Comparison of ENCODE assay signal across 6 cellular contexts in the genomic region with DNA sequence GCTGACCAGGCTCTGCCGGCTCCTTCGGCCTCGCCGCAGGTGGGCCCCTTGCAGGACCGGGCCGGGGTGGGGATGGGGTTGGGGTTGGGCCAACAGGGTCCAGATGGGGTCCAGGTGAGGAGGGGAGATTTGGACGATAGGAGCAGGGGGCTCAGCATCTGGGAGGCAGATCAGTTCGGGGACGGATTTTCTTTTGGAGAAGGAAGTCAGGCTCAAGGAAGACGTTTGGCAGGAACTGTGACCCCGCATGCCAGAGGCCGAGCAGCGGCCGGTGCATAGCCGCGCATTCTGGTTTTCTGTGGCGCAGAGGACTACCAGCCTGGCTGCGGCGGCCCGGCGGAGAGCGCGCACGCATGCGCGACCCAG. TPM values are rescaled to one million over a fixed set of nuclear protein-coding genes. Genes with fewer than 3 reads are reported as not detected.
DNase-seq lines count a peak whose midpoint lies in the region; ATAC-seq and TF ChIP-seq lines count a peak whose summit lies in the region.

No MANE protein-coding gene starts in this region.

- peaks cover 11 to 45% of the 10 kb centered on the region in 2 experiments; a peak in 2 of 3 replicates for H3K36me3 ChIP-seq in HEK293 (ENCODE audit: control insufficient read depth in 2 of 2, insufficient read depth in 1 of 2, low read length in 2 of 2)

- peak overlapping the region; percentile 94 for H3K4me3 ChIP-seq in HEK293 (ENCODE audit: low read depth, low read length)

- ATAC-seq in omental fat pad (ENCODE audit: low FRiP score) = peak; percentile 34
- no peak for ATAC-seq in HG02981 (IDR thresholded peaks at IDR 0.05; ENCODE audit: unreplicated experiment)

- TF ChIP-seq CTCF in HEK293 (tag by site-specific recombination; IDR thresholded peaks at IDR 0.05) = no peak
- no peak for TF ChIP-seq CTCF in omental fat pad (IDR thresholded peaks at IDR 0.05)

- H3K9me3 ChIP-seq in HEK293 (ENCODE audit: control insufficient read depth, insufficient read depth, low read depth, low read length) = no peaks in the 10 kb centered on the region

- CTCF ChIA-PET in HEK293 (lab: Yijun Ruan, JAX) = interaction anchor here (0.7 to 3.6 kb wide), 4 partner anchors 10 to 117 kb away, joined by 3 to 25 read pairs (median 5); no protein-coding TSS in a partner anchor

- DNase-seq in caudate nucleus (lab: John Stamatoyannopoulos, UW) = peak in 4 of 61 donors; percentile 49 to 84 (median 61)
- no peak for DNase-seq in omental fat pad (ENCODE audit: low spot score)
- DNase-seq in amniotic stem cell (lab: John Stamatoyannopoulos, UW) = no peak
- no peak for DNase-seq in cortex of kidney (lab: John Stamatoyannopoulos, UW)

- H3K4me1 ChIP-seq in HEK293 (ENCODE audit: control insufficient read depth, insufficient read depth, low read length) = peaks cover 2% of the 10 kb centered on the region; the same call in 1 of the 2 replicates

- H3K27ac ChIP-seq in HEK293 (ENCODE audit: extremely low read depth, low read depth, low read length) (peak overlapping the region; percentile 100), caudate nucleus (ENCODE audit: low read depth, low read length) (peak overlapping the region; percentile 99)

- POLR2A ChIA-PET in HEK293 (lab: Yijun Ruan, JAX) = interaction anchor here (0.7 to 3.6 kb wide), 20 partner anchors 10 to 741 kb away, joined by 3 to 70 read pairs (median 6); partner anchors contain the start of genes CORO1A, FBRS, PPP4C and TBX6

TF ChIP-seq in HEK293, 187 proteins besides CTCF, POLR2A, EP300 and RAD21:
- TF ChIP-seq, protein P1, sequence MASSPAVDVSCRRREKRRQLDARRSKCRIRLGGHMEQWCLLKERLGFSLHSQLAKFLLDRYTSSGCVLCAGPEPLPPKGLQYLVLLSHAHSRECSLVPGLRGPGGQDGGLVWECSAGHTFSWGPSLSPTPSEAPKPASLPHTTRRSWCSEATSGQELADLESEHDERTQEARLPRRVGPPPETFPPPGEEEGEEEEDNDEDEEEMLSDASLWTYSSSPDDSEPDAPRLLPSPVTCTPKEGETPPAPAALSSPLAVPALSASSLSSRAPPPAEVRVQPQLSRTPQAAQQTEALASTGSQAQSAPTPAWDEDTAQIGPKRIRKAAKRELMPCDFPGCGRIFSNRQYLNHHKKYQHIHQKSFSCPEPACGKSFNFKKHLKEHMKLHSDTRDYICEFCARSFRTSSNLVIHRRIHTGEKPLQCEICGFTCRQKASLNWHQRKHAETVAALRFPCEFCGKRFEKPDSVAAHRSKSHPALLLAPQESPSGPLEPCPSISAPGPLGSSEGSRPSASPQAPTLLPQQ (tag by site-specific recombination; IDR thresholded peaks at IDR 0.05) = peak; percentile 86
- 0 out of 2 replicates have a peak, but pooled peaks have one; percentile 7 for TF ChIP-seq ZNF221 (tag by site-specific recombination; IDR thresholded peaks at IDR 0.05; ENCODE audit: borderline replicate concordance)
- no peak for TF ChIP-seq ZNF596 (tag by site-specific recombination; IDR thresholded peaks at IDR 0.05)
- 0 out of 2 replicates have a peak, but pooled peaks have one; percentile 10 for TF ChIP-seq ZNF623 (tag by site-specific recombination; IDR thresholded peaks at IDR 0.05)
- TF ChIP-seq ZNF335 (tag by site-specific recombination; conservative IDR thresholded peaks at IDR 0.05) = 0 out of 2 replicates have a peak, but pooled peaks have one; percentile 7
- TF ChIP-seq KLF9 (tag by site-specific recombination; IDR thresholded peaks at IDR 0.05; ENCODE audit: low read depth) = no peak
- no peak for TF ChIP-seq ELK4 (IDR thresholded peaks at IDR 0.05; ENCODE audit: borderline replicate concordance, low read depth, low read length)
- peak; percentile 90 for TF ChIP-seq ZFP69B (tag by site-specific recombination; IDR thresholded peaks at IDR 0.05)
- TF ChIP-seq ZNF366 (tag by site-specific recombination; conservative IDR thresholded peaks at IDR 0.05) = no peak

RNA-seq across cellular contexts. Expression of gene ALDOA, which starts 0.8 kb away (rescaled TPM):
- total RNA-seq in omental fat pad = 100 to 1,000 TPM; 468 to 864 (median 772) TPM

RNA-seq across cellular contexts. Expression of gene PPP4C, which starts 11.1 kb away (rescaled TPM):
- 10 to 100 TPM; 49.8 to 59.1 (median 56.3) TPM for total RNA-seq in omental fat pad

RNA-seq across cellular contexts. Expression of gene TBX6, which starts 27.0 kb away (rescaled TPM):
- total RNA-seq in omental fat pad = under 1 TPM in 2 of 4 donors, not detected in 2; 0.36 to 0.56 TPM

RNA-seq across cellular contexts. Expression of gene YPEL3, which starts 31.3 kb away (rescaled TPM):
- 10 to 100 TPM; 33.0 to 93.7 (median 74.9) TPM for total RNA-seq in omental fat pad

RNA-seq across cellular contexts. Expression of gene TLCD3B, which starts 33.7 kb away (rescaled TPM):
- not detected for total RNA-seq in omental fat pad
